8 cellular contexts compared by ENCODE assay signal in genomic region chr13:49635599-49636433, GRCh38.
A peak's percentile ranks its signal among the peaks of the same experiment; 100 is the strongest.
DNase-seq lines count a peak whose midpoint lies in the region; ATAC-seq and TF ChIP-seq lines count a peak whose summit lies in the region.

No MANE protein-coding gene starts in this region.

- no peak overlapping the region for H3K27ac Mint-ChIP-seq in T-helper 1 cell treated with Interleukin-12 subunit alpha and Interleukin-12 subunit beta and Interleukin-4 antibody, amounts not matched to agents 30 μg/mL and 1 μg/mL, for 36 hours

- ATAC-seq in GM19324 (IDR thresholded peaks at IDR 0.05; ENCODE audit: low FRiP score, unreplicated experiment): no peak

- peak overlapping the region; percentile 32 for H3K4me3 Mint-ChIP-seq in T-helper 1 cell treated with Interleukin-12 subunit alpha and Interleukin-12 subunit beta and Interleukin-4 antibody, amounts not matched to agents 30 μg/mL and 1 μg/mL, for 36 hours

- no peak for TF ChIP-seq CTCF in fibroblast of pulmonary artery (IDR thresholded peaks at IDR 0.05; ENCODE audit: low read length, missing control alignments)

- H3K9me3 Mint-ChIP-seq in T-helper 1 cell treated with Interleukin-12 subunit alpha and Interleukin-12 subunit beta and Interleukin-4 antibody, amounts not matched to agents 30 μg/mL and 1 μg/mL, for 36 hours: no peaks in the 10 kb centered on the region

- no peaks in the 10 kb centered on the region for H3K27me3 Mint-ChIP-seq in T-helper 1 cell treated with Interleukin-12 subunit alpha and Interleukin-12 subunit beta and Interleukin-4 antibody, amounts not matched to agents 30 μg/mL and 1 μg/mL, for 36 hours (ENCODE audit: low read depth)

- H3K36me3 Mint-ChIP-seq in T-helper 1 cell treated with Interleukin-12 subunit alpha and Interleukin-12 subunit beta and Interleukin-4 antibody, amounts not matched to agents 30 μg/mL and 1 μg/mL, for 36 hours (ENCODE audit: low read depth): peaks cover 3% of the 10 kb centered on the region

- H3K4me1 Mint-ChIP-seq in T-helper 1 cell treated with Interleukin-12 subunit alpha and Interleukin-12 subunit beta and Interleukin-4 antibody, amounts not matched to agents 30 μg/mL and 1 μg/mL, for 36 hours (ENCODE audit: low read depth): peaks cover 8% of the 10 kb centered on the region

- peak; percentile 25 for DNase-seq in stimulated activated CD4-positive, alpha-beta T cell treated with anti-CD3 and anti-CD28 coated beads, Interleukin-4, amount 100 ng/mL, for 24 hours
- DNase-seq in stimulated activated CD4-positive, alpha-beta T cell treated with anti-CD3 and anti-CD28 coated beads, Interleukin-4, amount 100 ng/mL, for 1 hour: no peak
- DNase-seq in fibroblast of pulmonary artery (ENCODE audit: low read depth): peak; percentile 57
- DNase-seq in stimulated activated CD8-positive, alpha-beta memory T cell treated with anti-CD3 and anti-CD28 coated beads, Interleukin-4, amount 100 ng/mL, for 48 hours: peak; percentile 29
- DNase-seq in NCI-H1092 (lab: John Stamatoyannopoulos, UW): no peak
- no peak for DNase-seq in GF-D8 (lab: John Stamatoyannopoulos, UW)

- no peak overlapping the region for H3K4me3 ChIP-seq in fibroblast of pulmonary artery (replicated peaks; ENCODE audit: low read depth, low read length)

Comparison
In these comparisons a context has a peak if more than half of its experiments do, and no peak if none do; other contexts are left out.
1. DNase-seq: peak in stimulated activated CD4-positive, alpha-beta T cell treated with anti-CD3 and anti-CD28 coated beads, Interleukin-4, amount 100 ng/mL, for 24 hours (single experiment), fibroblast of pulmonary artery (single experiment) and stimulated activated CD8-positive, alpha-beta memory T cell treated with anti-CD3 and anti-CD28 coated beads, Interleukin-4, amount 100 ng/mL, for 48 hours (single experiment); none in stimulated activated CD4-positive, alpha-beta T cell treated with anti-CD3 and anti-CD28 coated beads, Interleukin-4, amount 100 ng/mL, for 1 hour (single experiment), NCI-H1092 (single experiment) and GF-D8 (single experiment).